In the genomic region with DNA sequence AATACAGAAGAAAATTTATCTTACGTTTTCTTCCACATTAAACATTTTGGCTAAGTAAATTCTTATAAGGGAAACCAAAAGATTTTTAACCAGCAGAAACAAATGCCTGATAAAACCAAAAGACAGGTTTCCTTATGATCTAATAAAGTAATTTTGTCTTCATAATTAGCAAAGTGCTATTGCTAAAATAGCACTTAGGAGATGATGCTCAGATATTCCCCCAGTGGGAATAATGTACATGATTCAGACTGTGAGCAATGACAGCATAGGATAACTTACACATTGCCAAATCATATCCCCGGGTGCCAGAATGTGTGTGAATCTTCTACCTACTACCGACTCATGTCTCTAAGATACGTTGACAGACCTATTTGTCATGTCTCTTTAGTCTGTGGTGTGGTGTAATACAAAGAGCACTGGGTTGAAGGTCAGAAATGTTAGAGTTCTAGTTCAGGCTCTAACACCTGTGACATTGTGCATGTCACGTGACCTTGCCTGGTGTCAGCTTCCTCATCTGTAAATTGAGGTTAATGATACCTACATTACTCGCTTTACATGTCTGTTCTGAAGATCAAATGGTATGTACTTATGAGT, we compare ENCODE assay signal across 1 cellular context.
TF ChIP-seq lines count a peak whose summit lies in the region.

No MANE protein-coding gene starts in this region.

TF ChIP-seq in endothelial cell of umbilical vein, 7 proteins besides CTCF, POLR2A, EP300 and RAD21 (continued from another document):
- TF ChIP-seq, protein P1, sequence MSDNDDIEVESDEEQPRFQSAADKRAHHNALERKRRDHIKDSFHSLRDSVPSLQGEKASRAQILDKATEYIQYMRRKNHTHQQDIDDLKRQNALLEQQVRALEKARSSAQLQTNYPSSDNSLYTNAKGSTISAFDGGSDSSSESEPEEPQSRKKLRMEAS (IDR thresholded peaks at IDR 0.05; ENCODE audit: insufficient read depth, insufficient read length): no peak
- no peak for TF ChIP-seq MYC (IDR thresholded peaks at IDR 0.05; ENCODE audit: low read depth, low read length)
- no peak for TF ChIP-seq FOS (IDR thresholded peaks at IDR 0.05; ENCODE audit: borderline replicate concordance, insufficient read depth, low read length)
